20 cellular contexts compared by ENCODE assay signal in genomic region chr12:42492267-42492666, GRCh38.
DNase-seq lines count a peak whose midpoint lies in the region; ATAC-seq and TF ChIP-seq lines count a peak whose summit lies in the region.
"Had no signal": no experiment of that assay in that cellular context is flagged by ENCODE, and none has a peak within 500 bp of the region (broad histone marks: within the 10 kb centered on the region; RNA-seq: fewer than 3 reads in every experiment).

No MANE protein-coding gene starts in this region.

- TF ChIP-seq RAD21 in IMR-90 (IDR thresholded peaks at IDR 0.05; ENCODE audit: low read length): no peak

- no peak overlapping the region for H3K9ac ChIP-seq in IMR-90 (ENCODE audit: low read depth, low read length)
- H3K9ac ChIP-seq: BLaER1 treated with 17β-estradiol and CSF1 and Interleukin-3, amounts not matched to agents 10 nM and 100 nM had no signal

- no peak overlapping the region for H3K56ac ChIP-seq in IMR-90 (ENCODE audit: extremely low read depth, insufficient read depth, low read length)

- H3K18ac ChIP-seq in IMR-90 (ENCODE audit: low read depth, low read length): no peak overlapping the region

- dilution Hi-C loops in IMR-90 (cut with HindIII; ENCODE audit: low sequenced_read_pairs, unreplicated experiment): no loop called here

- DNase-seq in Right ventricle myocardium superior: no peak
- no peak for DNase-seq in Right ventricle myocardium inferior (ENCODE audit: missing footprints)
- no peak for DNase-seq in heart left ventricle
- DNase-seq in right atrium auricular region (ENCODE audit: low spot score): no peak
- no peak for DNase-seq in IMR-90
- DNase-seq in mesothelial cell of epicardium (ENCODE audit: low spot score in 2 of 2, unreplicated experiment in 2 of 2): no peak
- DNase-seq: AML-193; Caco-2; Calu3; CD4-positive, alpha-beta T cell; CD8-positive, alpha-beta T cell; DMS79 treated with DMSO at 0.1 percent for 48 hours; GF-D8 had no signal

- peaks cover 7% of the 10 kb centered on the region for H3K9me3 Mint-ChIP-seq in mesothelial cell of epicardium
- H3K9me3 Mint-ChIP-seq: CD4-positive, alpha-beta T cell; CD8-positive, alpha-beta T cell had no signal

- no peak overlapping the region for H3K4me3 Mint-ChIP-seq in mesothelial cell of epicardium
- H3K4me3 Mint-ChIP-seq: B cell; CD4-positive, alpha-beta T cell; CD8-positive, alpha-beta T cell had no signal

- no peaks in the 10 kb centered on the region for H3K27me3 Mint-ChIP-seq in mesothelial cell of epicardium (ENCODE audit: low read depth)
- H3K27me3 Mint-ChIP-seq: B cell had no signal

- no peak overlapping the region for H4K8ac ChIP-seq in IMR-90 (ENCODE audit: low read depth in 2 of 2, low read length in 2 of 2)

- H2BK5ac ChIP-seq in IMR-90 (ENCODE audit: low read depth, low read length, poor library complexity, severe bottlenecking): no peak overlapping the region

- H2AFZ ChIP-seq in IMR-90 (replicated peaks; ENCODE audit: low read length, poor library complexity): no peak overlapping the region

- H3K4me1 Mint-ChIP-seq in mesothelial cell of epicardium: peaks cover 16% of the 10 kb centered on the region
- H3K4me1 Mint-ChIP-seq: B cell had no signal

- H3K27ac Mint-ChIP-seq in mesothelial cell of epicardium: peak overlapping the region; percentile 39
- H3K27ac Mint-ChIP-seq: B cell; CD4-positive, alpha-beta T cell; CD8-positive, alpha-beta T cell had no signal

- TF ChIP-seq CTCF in heart left ventricle (IDR thresholded peaks at IDR 0.05) (no peak), right atrium auricular region (IDR thresholded peaks at IDR 0.05) (no peak), IMR-90 (conservative IDR thresholded peaks at IDR 0.05; ENCODE audit: low read depth, low read length) (no peak), mesothelial cell of epicardium (IDR thresholded peaks at IDR 0.05; ENCODE audit: unreplicated experiment) (no peak)

- peaks cover 0 to 14% (median under 1%) of the 10 kb centered on the region in 12 donors for H3K4me1 ChIP-seq in heart left ventricle
- peaks cover 0 to 8% of the 10 kb centered on the region in 2 donors for H3K4me1 ChIP-seq in right atrium auricular region
- peaks cover 2% of the 10 kb centered on the region for H3K4me1 ChIP-seq in IMR-90 (ENCODE audit: control insufficient read depth, insufficient read depth, low read length)
- H3K4me1 ChIP-seq: A549; BLaER1 treated with 17β-estradiol and CSF1 and Interleukin-3, amounts not matched to agents 10 nM and 100 nM; Caco-2 had no signal

- POLR2A ChIA-PET in IMR-90 (lab: Charles Lee; ENCODE audit: unreplicated experiment): no interaction called here

- intact Hi-C loops in Right ventricle myocardium superior (cut with DNase I): no loop called here
- intact Hi-C loops in Right ventricle myocardium inferior (cut with DNase I): no loop called here
- intact Hi-C loops in heart left ventricle (cut with DNase I): loop anchor here in 1 of 10 donors (10.0 kb wide), 1 partner anchor 53 kb away; no protein-coding TSS in a partner anchor
- intact Hi-C loops in IMR-90 (cut with micrococcal nuclease): no loop called here

- H3K27ac ChIP-seq in heart left ventricle: no peak overlapping the region
- no peak overlapping the region for H3K27ac ChIP-seq in right atrium auricular region
- no peak overlapping the region for H3K27ac ChIP-seq in IMR-90 (ENCODE audit: insufficient read depth, low read length)
- H3K27ac ChIP-seq: 22Rv1; A549; BLaER1 treated with 17β-estradiol and CSF1 and Interleukin-3, amounts not matched to agents 10 nM and 100 nM; C4-2B had no signal

- 44 to 48% (median 46%) methylated on average over 1 of the region's 1 CpG for WGBS in heart left ventricle, 4 donors
- no CpG with 5 or more reads among the region's 1 CpG for WGBS in IMR-90 (ENCODE audit: extremely low coverage in 2 of 2, insufficient read length in 1 of 2), 2 experiments

- H4K5ac ChIP-seq in IMR-90 (ENCODE audit: low read depth, low read length): no peak overlapping the region

- H3K4me3 ChIP-seq in heart left ventricle (no peak overlapping the region), right atrium auricular region (no peak overlapping the region), IMR-90 (ENCODE audit: insufficient read depth, low read depth, low read length) (no peak overlapping the region)
- H3K4me3 ChIP-seq: A549; BLaER1 treated with 17β-estradiol and CSF1 and Interleukin-3, amounts not matched to agents 10 nM and 100 nM had no signal

- H3K4me2 ChIP-seq in IMR-90 (ENCODE audit: low read depth, low read length): no peak overlapping the region
- H3K4me2 ChIP-seq: A549; BLaER1 treated with 17β-estradiol and CSF1 and Interleukin-3, amounts not matched to agents 10 nM and 100 nM had no signal

- H2AK9ac ChIP-seq in IMR-90 (replicated peaks; ENCODE audit: low read depth, low read length, poor library complexity): no peak overlapping the region

- no peak overlapping the region for H4K91ac ChIP-seq in IMR-90 (ENCODE audit: insufficient read depth, low read depth, low read length)

- H2BK20ac ChIP-seq in IMR-90 (ENCODE audit: low read depth, low read length): no peak overlapping the region

- H2BK120ac ChIP-seq in IMR-90 (ENCODE audit: low read depth, low read length): no peak overlapping the region

- TF ChIP-seq POLR2A in heart left ventricle (IDR thresholded peaks at IDR 0.05) (no peak), IMR-90 (IDR thresholded peaks at IDR 0.05; ENCODE audit: low read depth, low read length) (no peak)

- peaks cover 0 to 6% of the 10 kb centered on the region in 2 experiments; a peak in 1 of 4 replicates for H3K79me1 ChIP-seq in IMR-90 (ENCODE audit: low read depth in 1 of 2, low read length in 2 of 2)

- no peak overlapping the region for H2BK15ac ChIP-seq in IMR-90 (ENCODE audit: low read depth, low read length)

- no peaks in the 10 kb centered on the region for H3K9me3 ChIP-seq in heart left ventricle
- no peaks in the 10 kb centered on the region for H3K9me3 ChIP-seq in right atrium auricular region
- no peaks in the 10 kb centered on the region for H3K9me3 ChIP-seq in IMR-90 (ENCODE audit: control insufficient read depth, insufficient read depth, low read length)
- H3K9me3 ChIP-seq: A549; BLaER1 treated with 17β-estradiol and CSF1 and Interleukin-3, amounts not matched to agents 10 nM and 100 nM; Caco-2 had no signal

- H3K4ac ChIP-seq in IMR-90 (ENCODE audit: low read depth, low read length): no peak overlapping the region

- H3K14ac ChIP-seq in IMR-90 (replicated peaks; ENCODE audit: low read depth, low read length): no peak overlapping the region

- H2AK5ac ChIP-seq in IMR-90 (ENCODE audit: low read depth, low read length): no peak overlapping the region

- H3K36me3 ChIP-seq in heart left ventricle (peaks cover 0 to 8% (median 0%) of the 10 kb centered on the region in 9 donors), right atrium auricular region (no peaks in the 10 kb centered on the region), IMR-90 (ENCODE audit: control insufficient read depth, insufficient read depth, low read length) (no peaks in the 10 kb centered on the region)
- H3K36me3 ChIP-seq: BLaER1 treated with 17β-estradiol and CSF1 and Interleukin-3, amounts not matched to agents 10 nM and 100 nM had no signal

- no peaks in the 10 kb centered on the region for H4K20me1 ChIP-seq in IMR-90 (ENCODE audit: insufficient read depth, low read length)
- H4K20me1 ChIP-seq: BLaER1 treated with 17β-estradiol and CSF1 and Interleukin-3, amounts not matched to agents 10 nM and 100 nM had no signal

- H3K9me1 ChIP-seq in IMR-90 (ENCODE audit: insufficient read depth, low read length): no peaks in the 10 kb centered on the region

- ATAC-seq in Right ventricle myocardium superior (ENCODE audit: poor library complexity) (peak; percentile 65), Right ventricle myocardium inferior (no peak), heart left ventricle (peak in 3 of 4 donors; percentile 47 to 60 (median 57)), IMR-90 (ENCODE audit: low read depth) (no peak), GM21619 (IDR thresholded peaks at IDR 0.05; ENCODE audit: unreplicated experiment) (no peak), GM21526 (IDR thresholded peaks at IDR 0.05; ENCODE audit: low FRiP score, unreplicated experiment) (no peak)
- ATAC-seq: A549; CD8-positive, alpha-beta T cell had no signal

- peaks cover 15% of the 10 kb centered on the region for H3K36me3 Mint-ChIP-seq in mesothelial cell of epicardium
- H3K36me3 Mint-ChIP-seq: CD8-positive, alpha-beta T cell had no signal

- in situ Hi-C loops in IMR-90 (cut with MboI; ENCODE audit: low sequenced_read_pairs): loop anchor here (5.0 kb wide), 1 partner anchor 75 kb away; no protein-coding TSS in a partner anchor

- 0 out of 2 replicates have a peak overlapping the region, but pooled peaks have one; percentile 1 for H3K23ac ChIP-seq in IMR-90 (ENCODE audit: low read depth, low read length)

- BruUV-seq in IMR-90 (replicated peaks; lab: Mats Ljungman, UMichigan): no TSS peak

- CTCF ChIA-PET in IMR-90 (lab: Yijun Ruan, JAX): interaction anchor here (1.2 kb wide), 1 partner anchor 9 kb away, joined by 7 read pairs; no protein-coding TSS in a partner anchor

- no peaks in the 10 kb centered on the region for H3K27me3 ChIP-seq in heart left ventricle
- H3K27me3 ChIP-seq in right atrium auricular region: no peaks in the 10 kb centered on the region
- no peaks in the 10 kb centered on the region for H3K27me3 ChIP-seq in IMR-90 (ENCODE audit: control insufficient read depth, insufficient read depth, low read length)
- H3K27me3 ChIP-seq: BLaER1 treated with 17β-estradiol and CSF1 and Interleukin-3, amounts not matched to agents 10 nM and 100 nM had no signal

TF ChIP-seq in IMR-90, 13 proteins besides CTCF, POLR2A, EP300 and RAD21:
- TF ChIP-seq NFE2L2 (IDR thresholded peaks at IDR 0.05; ENCODE audit: low read depth, low read length) (no peak), FOS (IDR thresholded peaks at IDR 0.05; ENCODE audit: low read depth, low read length) (no peak), CHD1 (IDR thresholded peaks at IDR 0.05; ENCODE audit: low read depth, low read length) (no peak), RFX5 (IDR thresholded peaks at IDR 0.05; ENCODE audit: low read depth, low read length) (no peak), MXI1 (IDR thresholded peaks at IDR 0.05; ENCODE audit: borderline replicate concordance, low read depth, low read length) (no peak)

Comparison
In these comparisons a context has a peak if more than half of its experiments do, and no peak if none do; other contexts are left out.
1. ATAC-seq: peak in Right ventricle myocardium superior (single experiment) and heart left ventricle (3 of 4); none in Right ventricle myocardium inferior (single experiment), IMR-90 (single experiment), GM21619 (single experiment) and GM21526 (single experiment).